ENCODE assay signal across 28 cellular contexts in genomic region chr22:34866081-34866480, GRCh38.
"Had no signal": no experiment of that assay in that cellular context is flagged by ENCODE, and none has a peak within 500 bp of the region (broad histone marks: within the 10 kb centered on the region; RNA-seq: fewer than 3 reads in every experiment).

No MANE protein-coding gene starts in this region.

- DNase-seq: activated B cell treated with CpG ODN at 0.5 μM for 24 hours; activated CD4-positive, alpha-beta T cell treated with anti-CD3 and anti-CD28 coated beads for 48 hours; activated CD4-positive, alpha-beta T cell treated with anti-CD3 and anti-CD28 coated beads, Interleukin-2, amount 50 U/mL, for 1 hour; activated CD4-positive, alpha-beta T cell treated with anti-CD3 and anti-CD28 coated beads, Interleukin-2, amount 50 U/mL, for 48 hours; activated CD8-positive, alpha-beta memory T cell treated with anti-CD3 and anti-CD28 coated beads for 24 hours; activated CD8-positive, alpha-beta T cell treated with anti-CD3 and anti-CD28 coated beads for 36 hours; activated effector memory CD4-positive, alpha-beta T cell treated with Interleukin-2 at 50 U/mL for 16 hours; activated gamma-delta T cell treated with Interleukin-2 at 50 U/mL for 16 hours; activated naive CD4-positive, alpha-beta T cell treated with anti-CD3 and anti-CD28 coated beads, Interleukin-2, amount 50 U/mL, for 16 hours; activated naive CD4-positive, alpha-beta T cell treated with Interleukin-2 at 50 U/mL for 16 hours; activated T-cell treated with anti-CD3 and anti-CD28 coated beads, Interleukin-2, amount 50 U/mL, for 4 hours; anterior cingulate cortex; body of pancreas; central memory CD4-positive, alpha-beta T cell; cerebellar nuclear complex; colonic mucosa; effector CD8-positive, alpha-beta T cell; head of caudate nucleus; T-helper 1 cell; T-helper 17 cell; T1000; WERI-Rb-1 had no signal

- FAIRE-seq: endothelial cell of umbilical vein, frontal cortex had no signal

- H3K27ac ChIP-seq: body of pancreas, cardiac muscle cell, colonic mucosa, epithelial cell of prostate, WERI-Rb-1 had no signal

- H3K27me3 ChIP-seq: body of pancreas, cardiac muscle cell, colonic mucosa had no signal

- ATAC-seq: activated CD4-positive, CD25-positive, alpha-beta regulatory T cell treated with anti-CD3 and anti-CD28 coated beads, Interleukin-2, amount 50 U/mL, for 24 hours; activated CD8-positive, alpha-beta T cell treated with anti-CD3 and anti-CD28 coated beads for 36 hours; activated T-cell treated with anti-CD3 and anti-CD28 coated beads, Interleukin-2, amount 50 U/mL, for 4 hours; activated T-helper 17 cell treated with anti-CD3 and anti-CD28 coated beads, Interleukin-2, amount 50 U/mL, for 72 hours; body of pancreas; T-helper 17 cell had no signal

- H3K4me3 ChIP-seq: body of pancreas, cardiac muscle cell, colonic mucosa had no signal

- H3K36me3 ChIP-seq: cardiac muscle cell, colonic mucosa, WERI-Rb-1 had no signal

- H3K4me1 ChIP-seq: body of pancreas, colonic mucosa had no signal

- H3K9me3 ChIP-seq: body of pancreas, colonic mucosa had no signal
